Comparison of ENCODE assay signal across 12 cellular contexts in the genomic region with DNA sequence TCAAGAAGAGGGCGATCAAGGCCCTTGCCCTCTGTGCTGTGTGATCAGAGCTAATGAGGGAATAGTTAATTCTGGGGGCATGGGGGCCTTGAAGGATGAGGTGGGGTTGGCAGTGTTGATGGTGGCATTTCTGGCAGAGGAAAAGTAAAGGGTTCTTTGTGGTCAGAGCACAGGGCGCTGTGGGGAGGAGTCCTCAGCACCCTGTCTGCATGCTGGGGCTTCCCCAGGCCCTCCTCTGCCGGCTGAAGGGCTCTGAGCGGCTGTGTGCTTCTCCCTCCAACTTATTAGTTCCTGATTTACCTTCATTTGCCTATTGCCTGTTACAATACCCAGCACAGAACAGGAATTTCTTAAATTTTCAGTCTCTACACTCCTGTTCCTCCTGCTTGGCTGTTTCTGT. TPM values are rescaled to one million over a fixed set of nuclear protein-coding genes. Genes with fewer than 3 reads are reported as not detected.
DNase-seq lines count a peak whose midpoint lies in the region; ATAC-seq, FAIRE-seq and TF ChIP-seq lines count a peak whose summit lies in the region.
"Had no signal": no experiment of that assay in that cellular context is flagged by ENCODE, and none has a peak within 500 bp of the region (broad histone marks: within the 10 kb centered on the region; RNA-seq: fewer than 3 reads in every experiment).

No MANE protein-coding gene starts in this region.

- no peaks in the 10 kb centered on the region for H3K27me3 ChIP-seq in MM.1S (replicated peaks; ENCODE audit: insufficient read depth, low read length)
- H3K27me3 ChIP-seq in adrenal gland: peaks cover 20% of the 10 kb centered on the region

- peak; percentile 57 for ATAC-seq in GM19023 (IDR thresholded peaks at IDR 0.05; ENCODE audit: unreplicated experiment)
- ATAC-seq in HG02759 (IDR thresholded peaks at IDR 0.05; ENCODE audit: unreplicated experiment): peak; percentile 59
- peak; percentile 74 to 84 for ATAC-seq in stimulated activated naive B cell treated with anti-CD40 and anti-IgM and Interleukin-4, amounts not matched to agents 10 μg/mL and 1 μg/mL and 100 μg/mL, for 72 hours (replicated peaks)

- H3K9me2 ChIP-seq in MM.1S (replicated peaks; ENCODE audit: insufficient read depth, low read length): no peaks in the 10 kb centered on the region

- H3K79me2 ChIP-seq in MM.1S (ENCODE audit: low read length): no peaks in the 10 kb centered on the region

- no peaks in the 10 kb centered on the region for H3K36me3 ChIP-seq in MM.1S (replicated peaks; ENCODE audit: insufficient read depth, low read length)
- H3K36me3 ChIP-seq in adrenal gland (replicated peaks in 1 of 2): no peaks in the 10 kb centered on the region

- TF ChIP-seq CTCF in MM.1S (IDR thresholded peaks at IDR 0.05; ENCODE audit: low read length) (no peak), adrenal gland (IDR thresholded peaks at IDR 0.05) (no peak)

- no peaks in the 10 kb centered on the region for H3K9me3 Mint-ChIP-seq in stimulated activated naive B cell treated with anti-CD40 and anti-IgM and Interleukin-4, amounts not matched to agents 10 μg/mL and 1 μg/mL and 100 μg/mL, for 72 hours

- H3K4me3 ChIP-seq in MM.1S (ENCODE audit: low read length) (no peak overlapping the region), adrenal gland (no peak overlapping the region)

- DNase-seq in MM.1S: peak; percentile 53
- peak; percentile 50 for DNase-seq in stimulated activated naive B cell treated with anti-CD40 and anti-IgM and Interleukin-4, amounts not matched to agents 10 μg/mL and 1 μg/mL and 100 μg/mL, for 72 hours
- DNase-seq in HTR-8/SVneo (ENCODE audit: insufficient read length, low spot score): no peak
- DNase-seq in NCI-H1694 treated with DMSO at 0.1 percent for 48 hours (lab: John Stamatoyannopoulos, UW): no peak
- no peak for DNase-seq in adrenal gland
- DNase-seq: Calu3, retina had no signal

- WGBS in adrenal gland, 4 donors: 74 to 91% (median 82%) methylated on average over 4 of the region's 4 CpGs

- no peaks in the 10 kb centered on the region for H3K4me1 ChIP-seq in MM.1S (ENCODE audit: low read length)
- peaks cover 0 to 7% of the 10 kb centered on the region in 2 donors for H3K4me1 ChIP-seq in adrenal gland (replicated peaks in 1 of 2)

- no peak for TF ChIP-seq POLR2A in adrenal gland (IDR thresholded peaks at IDR 0.05)

- intact Hi-C loops in adrenal gland (cut with DNase I): no loop called here

- no peak overlapping the region for H3K4me3 Mint-ChIP-seq in stimulated activated naive B cell treated with anti-CD40 and anti-IgM and Interleukin-4, amounts not matched to agents 10 μg/mL and 1 μg/mL and 100 μg/mL, for 72 hours
- H3K4me3 Mint-ChIP-seq: activated naive CD8-positive, alpha-beta T cell had no signal

- H3K9ac ChIP-seq in MM.1S (ENCODE audit: low read length): no peak overlapping the region

- H3K4me2 ChIP-seq in MM.1S (ENCODE audit: low read depth, low read length): no peak overlapping the region

- no peaks in the 10 kb centered on the region for H3K36me3 Mint-ChIP-seq in stimulated activated naive B cell treated with anti-CD40 and anti-IgM and Interleukin-4, amounts not matched to agents 10 μg/mL and 1 μg/mL and 100 μg/mL, for 72 hours
- H3K36me3 Mint-ChIP-seq: activated naive CD8-positive, alpha-beta T cell had no signal

- H3K9me3 ChIP-seq in MM.1S (replicated peaks; ENCODE audit: insufficient read depth, low read length): no peaks in the 10 kb centered on the region
- peaks cover 0 to under 1% (median 0%) of the 10 kb centered on the region in 3 donors for H3K9me3 ChIP-seq in adrenal gland (replicated peaks in 1 of 3)

- no peak overlapping the region for H3K27ac Mint-ChIP-seq in stimulated activated naive B cell treated with anti-CD40 and anti-IgM and Interleukin-4, amounts not matched to agents 10 μg/mL and 1 μg/mL and 100 μg/mL, for 72 hours
- H3K27ac Mint-ChIP-seq: activated naive CD8-positive, alpha-beta T cell had no signal

- FAIRE-seq in HTR-8/SVneo (lab: Jason Lieb, UNC): no peak
- FAIRE-seq: islet of Langerhans had no signal

- H3F3A ChIP-seq in MM.1S (ENCODE audit: insufficient read depth, low read length): no peaks in the 10 kb centered on the region

- H3K27ac ChIP-seq in MM.1S (ENCODE audit: low read length): no peak overlapping the region
- H3K27ac ChIP-seq in adrenal gland: no peak overlapping the region

- no peaks in the 10 kb centered on the region for H4K20me1 ChIP-seq in MM.1S (ENCODE audit: insufficient read depth, low read length)

- peaks cover 3 to 8% of the 10 kb centered on the region in 2 donors for H3K4me1 Mint-ChIP-seq in stimulated activated naive B cell treated with anti-CD40 and anti-IgM and Interleukin-4, amounts not matched to agents 10 μg/mL and 1 μg/mL and 100 μg/mL, for 72 hours

- H2AFZ ChIP-seq in MM.1S (ENCODE audit: low read length): no peak overlapping the region

- peaks cover 22 to 28% of the 10 kb centered on the region in 2 donors for H3K27me3 Mint-ChIP-seq in stimulated activated naive B cell treated with anti-CD40 and anti-IgM and Interleukin-4, amounts not matched to agents 10 μg/mL and 1 μg/mL and 100 μg/mL, for 72 hours

RNA-seq across cellular contexts. Expression of gene KIAA1549L, which starts 4.0 kb away (rescaled TPM):
- total RNA-seq in adrenal gland: 1 to 10 TPM in 3 of 8 donors, under 1 TPM in 5; 0.17 to 5.3 (median 0.79) TPM
- under 1 TPM; 0.20 to 0.33 (median 0.24) TPM for polyA plus RNA-seq in adrenal gland
- total RNA-seq: NCI-H460 had no signal

Comparison
In these comparisons a context has a peak if more than half of its experiments do, and no peak if none do; other contexts are left out.
1. DNase-seq: peak in MM.1S (single experiment) and stimulated activated naive B cell treated with anti-CD40 and anti-IgM and Interleukin-4, amounts not matched to agents 10 μg/mL and 1 μg/mL and 100 μg/mL, for 72 hours (single experiment); none in HTR-8/SVneo (single experiment), NCI-H1694 treated with DMSO at 0.1 percent for 48 hours (single experiment) and adrenal gland (0 of 7).
2. Peak in every context shown above with its lines, with median percentiles within 50 percentile points of each other: ATAC-seq.